In the genomic region with DNA sequence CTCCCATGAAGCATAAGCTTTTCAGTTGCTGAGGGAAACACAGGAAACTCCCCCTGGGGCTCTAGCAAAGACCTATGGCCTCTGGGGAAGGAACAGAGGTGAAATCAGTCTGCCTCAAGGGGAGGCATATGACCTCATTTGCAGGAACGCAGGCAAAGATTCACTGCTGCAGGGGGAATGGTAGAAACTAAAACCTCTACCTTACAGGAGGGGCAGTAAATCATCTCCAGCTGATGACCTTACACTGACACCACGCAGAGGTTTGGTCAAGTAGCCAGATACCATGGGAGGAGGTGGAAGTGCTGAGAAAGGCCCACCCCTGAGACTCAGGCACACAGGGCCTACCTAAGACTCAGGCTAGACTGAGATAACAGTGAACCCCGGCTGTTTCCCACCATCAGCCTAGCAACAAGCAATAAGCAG, we compare ENCODE assay signal across 15 cellular contexts.
A peak's percentile ranks its signal among the peaks of the same experiment; 100 is the strongest.
DNase-seq lines count a peak whose midpoint lies in the region; ATAC-seq and TF ChIP-seq lines count a peak whose summit lies in the region.
"Had no signal": no experiment of that assay in that cellular context is flagged by ENCODE, and none has a peak within 500 bp of the region (broad histone marks: within the 10 kb centered on the region; RNA-seq: fewer than 3 reads in every experiment).

No MANE protein-coding gene starts in this region.

- peaks cover 30% of the 10 kb centered on the region for H3K4me1 Mint-ChIP-seq in endothelial cell (ENCODE audit: unreplicated experiment)
- peaks cover 4% of the 10 kb centered on the region for H3K4me1 Mint-ChIP-seq in activated T-helper 1 cell treated with anti-CD3 and anti-CD28 coated beads, Interleukin-12 subunit alpha, Interleukin-12 subunit beta, Interleukin-2, Interleukin-4 antibody, amounts not matched to agents 30 ng/mL and 10 ng/mL and 1 ng/mL, durations not matched to agents 14 hours and 24 hours and 36 hours (ENCODE audit: low read depth)

- intact Hi-C loops in lower leg skin (cut with DNase I; ENCODE audit: low total_unique reads), result no loop called here
- intact Hi-C loops in activated T-helper 1 cell treated with anti-CD3 and anti-CD28 coated beads, Interleukin-12 subunit alpha, Interleukin-12 subunit beta, Interleukin-2, Interleukin-4 antibody, amounts not matched to agents 30 ng/mL and 10 ng/mL and 1 ng/mL, durations not matched to agents 14 hours and 24 hours and 36 hours (cut with micrococcal nuclease), result no loop called here

- H3K27ac Mint-ChIP-seq in endothelial cell (ENCODE audit: unreplicated experiment), result peak overlapping the region; percentile 92
- H3K27ac Mint-ChIP-seq in activated T-helper 1 cell treated with anti-CD3 and anti-CD28 coated beads, Interleukin-12 subunit alpha, Interleukin-12 subunit beta, Interleukin-2, Interleukin-4 antibody, amounts not matched to agents 30 ng/mL and 10 ng/mL and 1 ng/mL, durations not matched to agents 14 hours and 24 hours and 36 hours, result no peak overlapping the region

- WGBS in lower leg skin, 2 donors, result 68 to 79% methylated on average over 3 of the region's 3 CpGs

- ATAC-seq in GM19467 (IDR thresholded peaks at IDR 0.05; ENCODE audit: unreplicated experiment), result peak; percentile 50
- peak; percentile 91 for ATAC-seq in HG03097 (IDR thresholded peaks at IDR 0.05; ENCODE audit: low FRiP score, unreplicated experiment)
- ATAC-seq: heart right ventricle had no signal

- H3K4me1 ChIP-seq in right atrium auricular region, result no peaks in the 10 kb centered on the region
- H3K4me1 ChIP-seq: suprapubic skin had no signal

- no peaks in the 10 kb centered on the region for H3K9me3 ChIP-seq in right atrium auricular region
- H3K9me3 ChIP-seq: suprapubic skin had no signal

- H3K4me3 ChIP-seq in lower leg skin (ENCODE audit: low read depth, poor library complexity, severe bottlenecking) (no peak overlapping the region), right atrium auricular region (no peak overlapping the region)
- H3K4me3 ChIP-seq: heart right ventricle, suprapubic skin had no signal

- H3K27me3 ChIP-seq in right atrium auricular region, result no peaks in the 10 kb centered on the region
- H3K27me3 ChIP-seq: heart right ventricle, suprapubic skin had no signal

- H3K36me3 ChIP-seq in right atrium auricular region, result no peaks in the 10 kb centered on the region

- no peak for TF ChIP-seq POLR2A in lower leg skin (IDR thresholded peaks at IDR 0.05)

- no peak overlapping the region for H3K27ac ChIP-seq in right atrium auricular region
- H3K27ac ChIP-seq: heart right ventricle, suprapubic skin had no signal

- peak overlapping the region; percentile 19 for H3K4me3 Mint-ChIP-seq in endothelial cell (ENCODE audit: unreplicated experiment)
- H3K4me3 Mint-ChIP-seq in activated T-helper 1 cell treated with anti-CD3 and anti-CD28 coated beads, Interleukin-12 subunit alpha, Interleukin-12 subunit beta, Interleukin-2, Interleukin-4 antibody, amounts not matched to agents 30 ng/mL and 10 ng/mL and 1 ng/mL, durations not matched to agents 14 hours and 24 hours and 36 hours, result no peak overlapping the region

- no peaks in the 10 kb centered on the region for H3K9me3 Mint-ChIP-seq in endothelial cell (ENCODE audit: unreplicated experiment)
- H3K9me3 Mint-ChIP-seq in activated T-helper 1 cell treated with anti-CD3 and anti-CD28 coated beads, Interleukin-12 subunit alpha, Interleukin-12 subunit beta, Interleukin-2, Interleukin-4 antibody, amounts not matched to agents 30 ng/mL and 10 ng/mL and 1 ng/mL, durations not matched to agents 14 hours and 24 hours and 36 hours, result no peaks in the 10 kb centered on the region

- peaks cover 5% of the 10 kb centered on the region for H3K36me3 Mint-ChIP-seq in endothelial cell (ENCODE audit: low read depth, unreplicated experiment)
- peaks cover 20% of the 10 kb centered on the region for H3K36me3 Mint-ChIP-seq in activated T-helper 1 cell treated with anti-CD3 and anti-CD28 coated beads, Interleukin-12 subunit alpha, Interleukin-12 subunit beta, Interleukin-2, Interleukin-4 antibody, amounts not matched to agents 30 ng/mL and 10 ng/mL and 1 ng/mL, durations not matched to agents 14 hours and 24 hours and 36 hours (ENCODE audit: low read depth)

- TF ChIP-seq CTCF in endothelial cell (IDR thresholded peaks at IDR 0.05; ENCODE audit: unreplicated experiment) (no peak), lower leg skin (IDR thresholded peaks at IDR 0.05) (no peak), right atrium auricular region (IDR thresholded peaks at IDR 0.05) (no peak)

- peak; percentile 74 for DNase-seq in ELF-1 (ENCODE audit: low read depth, low spot score)
- peak; percentile 8 for DNase-seq in endothelial cell (ENCODE audit: low spot score)
- DNase-seq in hepatic stellate cell (ENCODE audit: low spot score), result no peak
- DNase-seq in lower leg skin (ENCODE audit: low spot score in 2 of 2), result no peak
- DNase-seq in right atrium auricular region (ENCODE audit: low spot score), result no peak
- DNase-seq in activated T-helper 1 cell treated with anti-CD3 and anti-CD28 coated beads, Interleukin-12 subunit alpha, Interleukin-12 subunit beta, Interleukin-2, Interleukin-4 antibody, amounts not matched to agents 30 ng/mL and 10 ng/mL and 1 ng/mL, durations not matched to agents 14 hours and 24 hours and 36 hours (ENCODE audit: low spot score), result no peak
- DNase-seq: ACHN, activated T-cell treated with anti-CD3 and anti-CD28 coated beads for 4 hours, heart right ventricle, NCI-H1105 treated with DMSO at 0.1 percent for 48 hours, NCI-H69, SIG-M5 had no signal

- peaks cover 2% of the 10 kb centered on the region for H3K27me3 Mint-ChIP-seq in endothelial cell (ENCODE audit: unreplicated experiment)
- H3K27me3 Mint-ChIP-seq in activated T-helper 1 cell treated with anti-CD3 and anti-CD28 coated beads, Interleukin-12 subunit alpha, Interleukin-12 subunit beta, Interleukin-2, Interleukin-4 antibody, amounts not matched to agents 30 ng/mL and 10 ng/mL and 1 ng/mL, durations not matched to agents 14 hours and 24 hours and 36 hours (ENCODE audit: insufficient read depth), result no peaks in the 10 kb centered on the region

Comparison
In these comparisons a context has a peak if more than half of its experiments do, and no peak if none do; other contexts are left out.
1. DNase-seq: peak in ELF-1 (single experiment) and endothelial cell (single experiment); none in hepatic stellate cell (single experiment), lower leg skin (0 of 2), right atrium auricular region (single experiment) and activated T-helper 1 cell treated with anti-CD3 and anti-CD28 coated beads, Interleukin-12 subunit alpha, Interleukin-12 subunit beta, Interleukin-2, Interleukin-4 antibody, amounts not matched to agents 30 ng/mL and 10 ng/mL and 1 ng/mL, durations not matched to agents 14 hours and 24 hours and 36 hours (single experiment).